In the genomic region with DNA sequence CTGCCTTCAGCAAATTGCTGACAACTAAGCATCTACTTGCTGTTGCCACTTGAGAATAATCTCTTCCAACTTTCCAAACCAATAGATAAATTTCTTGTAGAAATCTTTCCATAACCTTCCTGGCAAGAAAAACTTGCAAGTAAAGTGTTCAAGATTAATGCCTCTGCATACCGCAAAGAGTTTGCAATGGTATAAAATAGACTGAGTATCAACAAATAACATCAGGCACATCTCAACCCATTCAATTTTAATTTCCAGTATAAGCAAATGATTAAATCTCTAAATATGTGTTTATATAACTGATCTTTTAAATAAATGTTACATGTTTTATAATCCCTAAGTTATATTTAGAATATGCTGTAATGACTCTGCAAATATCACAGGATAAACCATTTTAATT, we compare ENCODE assay signal across 25 cellular contexts.
"Had no signal": no experiment of that assay in that cellular context is flagged by ENCODE, and none has a peak within 500 bp of the region (broad histone marks: within the 10 kb centered on the region; RNA-seq: fewer than 3 reads in every experiment).

No MANE protein-coding gene starts in this region.

- H3K27me3 ChIP-seq: colonic mucosa, esophagus muscularis mucosa, esophagus squamous epithelium, foreskin keratinocyte, gastrocnemius medialis, gastroesophageal sphincter, heart left ventricle, heart right ventricle had no signal

- ATAC-seq: effector memory CD8-positive, alpha-beta T cell; esophagus mucosa; gastrocnemius medialis; gastroesophageal sphincter; heart left ventricle; heart right ventricle had no signal

- H3K27ac ChIP-seq: colonic mucosa, coronary artery, dorsolateral prefrontal cortex, epithelial cell of prostate, esophagus muscularis mucosa, esophagus squamous epithelium, foreskin keratinocyte, gastrocnemius medialis, gastroesophageal sphincter, heart left ventricle, heart right ventricle had no signal

- H3K36me3 ChIP-seq: colonic mucosa, esophagus muscularis mucosa, esophagus squamous epithelium, gastrocnemius medialis, gastroesophageal sphincter, heart left ventricle, heart right ventricle had no signal

- DNase-seq: colonic mucosa; cortex of kidney; dermis blood vessel endothelial cell; dorsolateral prefrontal cortex; effector CD4-positive, alpha-beta T cell; effector CD8-positive, alpha-beta T cell; effector memory CD4-positive, alpha-beta T cell; effector memory CD8-positive, alpha-beta T cell; endodermal cell; erythroblast; esophagus squamous epithelium; foreskin fibroblast; foreskin keratinocyte; foreskin melanocyte; gastrocnemius medialis; glutamatergic neuron; head of caudate nucleus; heart left ventricle; heart right ventricle; hippocampal formation had no signal

- H3K9me3 ChIP-seq: colonic mucosa, esophagus muscularis mucosa, esophagus squamous epithelium, gastrocnemius medialis, gastroesophageal sphincter, heart left ventricle, heart right ventricle had no signal

- H3K4me3 ChIP-seq: colonic mucosa, coronary artery, dorsolateral prefrontal cortex, esophagus muscularis mucosa, esophagus squamous epithelium, gastrocnemius medialis, gastroesophageal sphincter, heart left ventricle, heart right ventricle had no signal

- H3K4me1 ChIP-seq: colonic mucosa, esophagus squamous epithelium, gastrocnemius medialis, heart left ventricle, heart right ventricle had no signal
